Comparison of ENCODE assay signal across 12 cellular contexts in genomic region chr20:37994512-37994911, GRCh38. TPM values are rescaled to one million over a fixed set of nuclear protein-coding genes. Genes with fewer than 3 reads are reported as not detected.
DNase-seq lines count a peak whose midpoint lies in the region; ATAC-seq and TF ChIP-seq lines count a peak whose summit lies in the region.
"Had no signal": no experiment of that assay in that cellular context is flagged by ENCODE, and none has a peak within 500 bp of the region (broad histone marks: within the 10 kb centered on the region; RNA-seq: fewer than 3 reads in every experiment).

No MANE protein-coding gene starts in this region.

- TF ChIP-seq POLR2A in esophagus squamous epithelium (IDR thresholded peaks at IDR 0.05), result no peak

- DNase-seq in AG04450 (ENCODE audit: low read depth, low spot score) (peak; percentile 23), HS-5 (ENCODE audit: low read depth) (peak; percentile 20), WTC11 (ENCODE audit: low spot score) (no peak), iris pigment epithelial cell (ENCODE audit: low read depth) (peak; percentile 95), esophagus squamous epithelium (lab: John Stamatoyannopoulos, UW) (no peak), A673 (ENCODE audit: low spot score) (no peak)
- DNase-seq in activated CD4-positive, alpha-beta T cell treated with anti-CD3 and anti-CD28 coated beads for 48 hours, result no peak
- DNase-seq: NCI-H1930, SHP77 treated with DMSO at 0.1 percent for 48 hours had no signal

- peaks cover 4% of the 10 kb centered on the region; the same call in 1 of the 2 replicates for H3K4me1 Mint-ChIP-seq in WTC11

- no peaks in the 10 kb centered on the region for H3K27me3 Mint-ChIP-seq in WTC11 (ENCODE audit: low read depth)

- TF ChIP-seq CTCF in AG04450 (IDR thresholded peaks at IDR 0.05; ENCODE audit: low read depth, low read length), result no peak
- TF ChIP-seq CTCF in WTC11 (IDR thresholded peaks at IDR 0.05), result no peak
- no peak for TF ChIP-seq CTCF in esophagus squamous epithelium (IDR thresholded peaks at IDR 0.05)
- TF ChIP-seq CTCF in A673 (conservative IDR thresholded peaks at IDR 0.05; ENCODE audit: low read depth, low read length), result no peak

- 62 to 80% methylated on average over 4 of the region's 4 CpGs for WGBS in esophagus squamous epithelium, 2 donors

- H3K4me3 ChIP-seq in AG04450 (ENCODE audit: low read depth, low read length) (no peak overlapping the region), esophagus squamous epithelium (no peak overlapping the region), A673 (ENCODE audit: low read depth, low read length, poor library complexity, severe bottlenecking) (no peak overlapping the region)

- intact Hi-C loops in esophagus squamous epithelium (cut with DNase I) (loop anchor here (5.0 kb wide), 1 partner anchor 432 kb away; no protein-coding TSS in a partner anchor), A673 (cut with micrococcal nuclease; ENCODE audit: unreplicated experiment) (no loop called here)

- peaks cover 51% of the 10 kb centered on the region for H3K36me3 Mint-ChIP-seq in WTC11

- BruUV-seq in A673 (replicated peaks; lab: Mats Ljungman, UMichigan), result no TSS peak

- no peaks in the 10 kb centered on the region for H3K9me3 Mint-ChIP-seq in WTC11

- H3K4me3 Mint-ChIP-seq in WTC11, result no peak overlapping the region

- H3K4me1 ChIP-seq in esophagus squamous epithelium, result peaks cover 4 to 43% (median 19%) of the 10 kb centered on the region in 3 donors
- H3K4me1 ChIP-seq in A673 (ENCODE audit: insufficient read depth, low read length, poor library complexity, severe bottlenecking), result peaks cover 31% of the 10 kb centered on the region

- no peak; the same call in 1 of the 2 replicates for ATAC-seq in WTC11
- ATAC-seq in GM18868 (IDR thresholded peaks at IDR 0.05; ENCODE audit: unreplicated experiment), result no peak
- ATAC-seq: activated CD4-positive, CD25-positive, alpha-beta regulatory T cell treated with anti-CD3 and anti-CD28 coated beads, Interleukin-2, amount 50 U/mL, for 24 hours had no signal

- no peaks in the 10 kb centered on the region for H3K27me3 ChIP-seq in AG04450 (ENCODE audit: control insufficient read depth, insufficient read depth, low read length)
- no peaks in the 10 kb centered on the region for H3K27me3 ChIP-seq in esophagus squamous epithelium
- H3K27me3 ChIP-seq in A673 (replicated peaks; ENCODE audit: insufficient read depth, low read depth, low read length, poor library complexity), result no peaks in the 10 kb centered on the region

- H3K36me3 ChIP-seq in esophagus squamous epithelium, result peaks cover 15 to 77% (median 18%) of the 10 kb centered on the region in 3 donors
- H3K36me3 ChIP-seq in A673 (ENCODE audit: insufficient read depth, low read length, poor library complexity, severe bottlenecking), result peaks cover 49% of the 10 kb centered on the region

- H3K27ac ChIP-seq in AG04450 (ENCODE audit: low read depth, low read length), result no peak overlapping the region
- no peak overlapping the region for H3K27ac ChIP-seq in esophagus squamous epithelium
- H3K27ac ChIP-seq in A673 (ENCODE audit: low read depth, low read length, poor library complexity, severe bottlenecking), result no peak overlapping the region
- H3K27ac ChIP-seq: C4-2B had no signal

- no peaks in the 10 kb centered on the region for H3K9me3 ChIP-seq in AG04450 (ENCODE audit: control insufficient read depth, insufficient read depth, low read length)
- H3K9me3 ChIP-seq in esophagus squamous epithelium, result no peaks in the 10 kb centered on the region
- H3K9me3 ChIP-seq in A673 (ENCODE audit: low read depth, low read length, poor library complexity, severe bottlenecking), result no peaks in the 10 kb centered on the region

- 0 out of 2 replicates have a peak overlapping the region, but pooled peaks have one; percentile 35 for H3K27ac Mint-ChIP-seq in WTC11

- CTCF ChIA-PET in AG04450 (lab: Charles Lee) (interaction anchor here (1.2 to 5.0 kb wide), 5 partner anchors 11 to 430 kb away, joined by 3 to 43 read pairs (median 4); no protein-coding TSS in a partner anchor), WTC11 (lab: Charles Lee) (interaction anchor here (1.0 to 4.6 kb wide), 8 partner anchors 11 to 430 kb away, joined by 3 to 32 read pairs (median 6); no protein-coding TSS in a partner anchor), A673 (lab: Charles Lee) (no interaction called here)

- POLR2A ChIA-PET in AG04450 (lab: Yijun Ruan, JAX) (interaction anchor here (0.5 kb wide), 1 partner anchor 606 kb away, joined by 11 read pairs; no protein-coding TSS in a partner anchor), WTC11 (lab: Charles Lee) (no interaction called here), A673 (lab: Charles Lee; ENCODE audit: low non-redundant PET) (no interaction called here)

TF ChIP-seq in WTC11, 78 proteins besides CTCF, POLR2A, EP300 and RAD21:
- TF ChIP-seq GABPB1 (CRISPR knock-in tag; IDR thresholded peaks at IDR 0.05), result no peak
- no peak for TF ChIP-seq SOX15 (CRISPR knock-in tag; IDR thresholded peaks at IDR 0.05)
- no peak for TF ChIP-seq ZNF263 (CRISPR knock-in tag; IDR thresholded peaks at IDR 0.05; ENCODE audit: low read depth)
- no peak for TF ChIP-seq ZSCAN18 (CRISPR knock-in tag; IDR thresholded peaks at IDR 0.05)
- no peak for TF ChIP-seq TCF7 (CRISPR knock-in tag; IDR thresholded peaks at IDR 0.05; ENCODE audit: low read depth)

RNA-seq across cellular contexts. Expression of gene TTI1, which starts 38.7 kb away (rescaled TPM):
- polyA plus RNA-seq in AG04450 (2011; rRNA removed), result 14.7 and 15.1 TPM in 2 replicates
- 23.1 and 25.2 TPM in 2 replicates for polyA minus RNA-seq in AG04450 (2011; rRNA and poly(A)+ RNA removed)
- total RNA-seq in WTC11 (2021), result 42.8 to 43.5 TPM (median 43.4 TPM) in 3 replicates
- 10 to 100 TPM in 3 of 4 donors, 1 to 10 TPM in 1; 5.1 to 14.7 (median 10.5) TPM for total RNA-seq in esophagus squamous epithelium
- total RNA-seq in A673 (2021), result 37.3 and 40.3 TPM in 2 replicates

RNA-seq across cellular contexts. Expression of gene RPRD1B, which starts 39.0 kb away (rescaled TPM):
- polyA plus RNA-seq in AG04450 (2011; rRNA removed), result 21.5 and 23.7 TPM in 2 replicates
- 16.1 and 20.2 TPM in 2 replicates for polyA minus RNA-seq in AG04450 (2011; rRNA and poly(A)+ RNA removed)
- 21.4 to 25.5 TPM (median 21.5 TPM) in 3 replicates for total RNA-seq in WTC11 (2021)
- total RNA-seq in esophagus squamous epithelium, result 10 to 100 TPM; 15.2 to 25.9 (median 23.6) TPM
- 36.1 and 38.7 TPM in 2 replicates for total RNA-seq in A673 (2021)

Comparison
In these comparisons a context has a peak if more than half of its experiments do, and no peak if none do; other contexts are left out.
1. DNase-seq: peak in AG04450 (single experiment), HS-5 (single experiment) and iris pigment epithelial cell (single experiment); none in WTC11 (single experiment), activated CD4-positive, alpha-beta T cell treated with anti-CD3 and anti-CD28 coated beads for 48 hours (single experiment), esophagus squamous epithelium (single experiment) and A673 (single experiment).